8 cellular contexts compared by ENCODE assay signal in the genomic region with DNA sequence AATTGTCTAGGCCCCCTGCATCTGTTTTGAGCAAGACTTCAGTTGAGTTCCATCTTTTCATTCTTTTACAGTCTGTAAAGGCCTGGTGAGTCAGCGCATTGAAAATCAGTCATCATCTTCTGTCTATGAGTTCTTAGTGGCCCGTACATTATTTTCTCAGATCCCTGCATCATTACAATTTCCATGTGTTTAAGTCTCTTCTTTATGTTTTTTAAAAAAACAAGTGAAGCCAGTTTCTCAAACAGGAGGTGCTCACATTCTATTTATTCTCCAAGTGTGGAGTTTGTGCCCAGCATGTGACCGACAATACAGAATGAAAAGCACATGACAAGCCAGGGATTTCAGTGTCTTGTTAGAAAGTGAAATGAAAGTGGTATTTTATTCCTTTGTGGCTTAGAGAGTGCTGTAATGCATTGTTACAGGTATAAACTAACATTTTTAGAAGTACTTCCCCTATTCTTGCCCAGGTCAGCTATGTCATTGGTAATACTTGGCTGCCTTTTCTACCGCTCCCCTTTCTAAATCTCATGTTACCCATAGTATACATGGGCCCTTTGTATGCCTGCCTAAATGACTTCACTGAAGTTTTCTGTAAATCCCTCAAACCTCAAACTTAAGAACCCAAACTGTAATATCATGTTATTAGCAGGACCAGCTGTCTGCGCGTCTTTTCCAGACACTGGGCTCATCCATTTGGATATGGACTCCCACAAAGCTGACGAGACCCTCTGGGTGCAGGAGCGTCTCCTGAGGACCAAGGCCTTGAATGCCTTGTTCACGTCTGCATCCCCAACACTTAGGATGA.
A peak's percentile ranks its signal among the peaks of the same experiment; 100 is the strongest.
DNase-seq lines count a peak whose midpoint lies in the region; ATAC-seq lines count a peak whose summit lies in the region.

No MANE protein-coding gene starts in this region.

- in situ Hi-C loops in ACHN (cut with HindIII; ENCODE audit: low pct_ligation_motif_present, low pct_unique_long_range_greater_than_20kb, low sequenced_read_pairs): no loop called here

- peak; percentile 23 for DNase-seq in SIG-M5 treated with dmso at 0.1 percent for 504 hours (lab: John Stamatoyannopoulos, UW; ENCODE audit: unreplicated experiment)
- no peak for DNase-seq in SIG-M5 (lab: John Stamatoyannopoulos, UW)
- DNase-seq in astrocyte of the hippocampus (ENCODE audit: low read depth, low spot score): peak; percentile 52
- DNase-seq in stromal cell of bone marrow (ENCODE audit: low read depth): peak; percentile 49
- no peak for DNase-seq in ACHN
- DNase-seq in midbrain (lab: John Stamatoyannopoulos, UW): no peak
- DNase-seq in stimulated activated CD4-positive, alpha-beta T cell treated with anti-CD3 and anti-CD28 coated beads, Interleukin-2, amount 100 ng/mL, for 48 hours: no peak

- ATAC-seq in HG03095 (IDR thresholded peaks at IDR 0.05; ENCODE audit: unreplicated experiment): peak; percentile 80

Comparison
In these comparisons a context has a peak if more than half of its experiments do, and no peak if none do; other contexts are left out.
1. DNase-seq: peak in SIG-M5 treated with dmso at 0.1 percent for 504 hours (single experiment), astrocyte of the hippocampus (single experiment) and stromal cell of bone marrow (single experiment); none in SIG-M5 (single experiment), ACHN (single experiment), midbrain (single experiment) and stimulated activated CD4-positive, alpha-beta T cell treated with anti-CD3 and anti-CD28 coated beads, Interleukin-2, amount 100 ng/mL, for 48 hours (0 of 2).